In genomic region chr2:19150726-19151125, GRCh38 we compare ENCODE assay signal across 7 cellular contexts.
"Had no signal": no experiment of that assay in that cellular context is flagged by ENCODE, and none has a peak within 500 bp of the region (broad histone marks: within the 10 kb centered on the region; RNA-seq: fewer than 3 reads in every experiment).

No MANE protein-coding gene starts in this region.

- ATAC-seq: HepG2 had no signal

- DNase-seq: IMR-90, KBM-7, KG1 had no signal

- H3K27ac ChIP-seq: HL-60, KMS-11 had no signal

- H3K4me2 ChIP-seq: KMS-11 had no signal

- FAIRE-seq: HepG2, HTR-8/SVneo had no signal

- H3K9ac ChIP-seq: KMS-11 had no signal
